In genomic region chr3:72538070-72538745, GRCh38 we compare ENCODE assay signal across 14 cellular contexts.
DNase-seq lines count a peak whose midpoint lies in the region; ATAC-seq and TF ChIP-seq lines count a peak whose summit lies in the region.
"Had no signal": no experiment of that assay in that cellular context is flagged by ENCODE, and none has a peak within 500 bp of the region (broad histone marks: within the 10 kb centered on the region; RNA-seq: fewer than 3 reads in every experiment).

No MANE protein-coding gene starts in this region.

- H3K27ac ChIP-seq in HEK293 (ENCODE audit: extremely low read depth, low read depth, low read length), result no peak overlapping the region

- no peak overlapping the region for H3K4me3 ChIP-seq in HEK293 (ENCODE audit: low read depth, low read length)
- no peak overlapping the region for H3K4me3 ChIP-seq in mucosa of descending colon
- no peak overlapping the region for H3K4me3 ChIP-seq in foreskin fibroblast (ENCODE audit: low read depth in 1 of 2, low read length in 2 of 2)

- CTCF ChIA-PET in HEK293 (lab: Yijun Ruan, JAX), result no interaction called here

- H3K36me3 ChIP-seq in HEK293 (ENCODE audit: control insufficient read depth in 2 of 2, insufficient read depth in 1 of 2, low read length in 2 of 2) (no peaks in the 10 kb centered on the region), mucosa of descending colon (ENCODE audit: low read depth) (no peaks in the 10 kb centered on the region)

- H3K9me3 ChIP-seq in HEK293 (ENCODE audit: control insufficient read depth, insufficient read depth, low read depth, low read length), result no peaks in the 10 kb centered on the region
- H3K9me3 ChIP-seq in mucosa of descending colon, result no peaks in the 10 kb centered on the region

- POLR2A ChIA-PET in HEK293 (lab: Yijun Ruan, JAX), result no interaction called here

- DNase-seq in stimulated activated CD4-positive, alpha-beta T cell treated with anti-CD3 and anti-CD28 coated beads, Interleukin-4, amount 100 ng/mL, for 24 hours, result peak; percentile 22
- no peak for DNase-seq in stimulated activated CD4-positive, alpha-beta T cell treated with anti-CD3 and anti-CD28 coated beads, Interleukin-4, amount 100 ng/mL, for 1 hour
- DNase-seq in OCI-M1 (lab: John Stamatoyannopoulos, UW) (peak; percentile 12), mucosa of descending colon (no peak), HT-29 (ENCODE audit: low spot score) (no peak), foreskin fibroblast (no peak), cerebellar nuclear complex (lab: John Stamatoyannopoulos, UW) (no peak)
- DNase-seq: activated CD4-positive, alpha-beta T cell treated with anti-CD3 and anti-CD28 coated beads, Interleukin-2, amount 50 U/mL, for 4 hours; aorta; C1 segment of cervical spinal cord; effector memory CD4-positive, alpha-beta T cell; midbrain; NCI-H187 treated with DMSO at 0.1 percent for 48 hours had no signal

- intact Hi-C loops in mucosa of descending colon (cut with DNase I, micrococcal nuclease), result no loop called here

- ATAC-seq in mucosa of descending colon, result no peak

- TF ChIP-seq CTCF in HEK293 (tag by site-specific recombination; IDR thresholded peaks at IDR 0.05) (no peak), mucosa of descending colon (IDR thresholded peaks at IDR 0.05) (no peak), foreskin fibroblast (IDR thresholded peaks at IDR 0.05; ENCODE audit: low read depth, low read length) (no peak)

- H3K4me1 ChIP-seq in HEK293 (ENCODE audit: control insufficient read depth, insufficient read depth, low read length), result no peaks in the 10 kb centered on the region
- no peaks in the 10 kb centered on the region for H3K4me1 ChIP-seq in mucosa of descending colon (ENCODE audit: low read depth)

TF ChIP-seq in HEK293, 187 proteins besides CTCF, POLR2A, EP300 and RAD21:
- TF ChIP-seq ZNF645 (tag by site-specific recombination; IDR thresholded peaks at IDR 0.05), result no peak
- TF ChIP-seq SCRT2 (tag by site-specific recombination; IDR thresholded peaks at IDR 0.05), result peak; percentile 56
- no peak for TF ChIP-seq SCRT1 (tag by site-specific recombination; IDR thresholded peaks at IDR 0.05; ENCODE audit: borderline replicate concordance)

Comparison
In these comparisons a context has a peak if more than half of its experiments do, and no peak if none do; other contexts are left out.
1. DNase-seq: peak in stimulated activated CD4-positive, alpha-beta T cell treated with anti-CD3 and anti-CD28 coated beads, Interleukin-4, amount 100 ng/mL, for 24 hours (single experiment) and OCI-M1 (single experiment); none in stimulated activated CD4-positive, alpha-beta T cell treated with anti-CD3 and anti-CD28 coated beads, Interleukin-4, amount 100 ng/mL, for 1 hour (single experiment), mucosa of descending colon (0 of 3), HT-29 (single experiment), foreskin fibroblast (0 of 2) and cerebellar nuclear complex (0 of 2).